In genomic region chr6:12353731-12354130, GRCh38 we compare ENCODE assay signal across 19 cellular contexts.
DNase-seq lines count a peak whose midpoint lies in the region; ATAC-seq and TF ChIP-seq lines count a peak whose summit lies in the region.
"Had no signal": no experiment of that assay in that cellular context is flagged by ENCODE, and none has a peak within 500 bp of the region (broad histone marks: within the 10 kb centered on the region; RNA-seq: fewer than 3 reads in every experiment).

No MANE protein-coding gene starts in this region.

- POLR2A ChIA-PET in RWPE1 (lab: Yijun Ruan, JAX; ENCODE audit: low non-redundant PET): no interaction called here

- H3K4me1 ChIP-seq in left lung: peaks cover 0 to 5% of the 10 kb centered on the region in 2 donors
- H3K4me1 ChIP-seq in thyroid gland: peaks cover 6 to 9% of the 10 kb centered on the region in 2 donors
- H3K4me1 ChIP-seq: tibial nerve had no signal

- H3K9me3 ChIP-seq in left lung (peaks cover 0 to 25% of the 10 kb centered on the region in 2 donors), thyroid gland (no peaks in the 10 kb centered on the region)
- H3K9me3 ChIP-seq: mucosa of descending colon had no signal

- CTCF ChIA-PET in RWPE1 (lab: Yijun Ruan, JAX): interaction anchor here (0.5 kb wide), 1 partner anchor 470 kb away, joined by 3 read pairs; no protein-coding TSS in a partner anchor

- no peaks in the 10 kb centered on the region for H3K36me3 ChIP-seq in left lung
- H3K36me3 ChIP-seq in thyroid gland: no peaks in the 10 kb centered on the region
- H3K36me3 ChIP-seq: Peyer's patch, tibial nerve had no signal

- intact Hi-C loops in left lung (cut with DNase I) (no loop called here), thyroid gland (cut with DNase I) (no loop called here)

- no peak for DNase-seq in RWPE1 (ENCODE audit: low spot score)
- peak; percentile 51 for DNase-seq in dermis blood vessel endothelial cell
- DNase-seq in left lung: no peak
- peak; percentile 44 to 64 for DNase-seq in thyroid gland
- no peak for DNase-seq in DMS53 (lab: John Stamatoyannopoulos, UW)
- no peak for DNase-seq in NCI-H2081 (lab: John Stamatoyannopoulos, UW)
- no peak for DNase-seq in hypothalamus (lab: John Stamatoyannopoulos, UW)
- DNase-seq: activated CD4-positive, alpha-beta T cell treated with anti-CD3 and anti-CD28 coated beads, Interleukin-2, amount 50 U/mL, for 48 hours; activated naive CD8-positive, alpha-beta T cell treated with anti-CD3 and anti-CD28 coated beads, Interleukin-2, amount 10 ng/mL, durations not matched to agents 7 days and 5 days; activated T-cell treated with anti-CD3 and anti-CD28 coated beads, Interleukin-2, amount 50 U/mL, for 72 hours; DMS79; mucosa of descending colon; NCI-H1092; nucleus accumbens; Peyer's patch had no signal

- H3K4me3 ChIP-seq in left lung (no peak overlapping the region), thyroid gland (replicated peaks in 1 of 3) (no peak overlapping the region)
- H3K4me3 ChIP-seq: K562, mucosa of descending colon, Peyer's patch, skin epidermis, tibial nerve had no signal

- peak overlapping the region; percentile 82 for H3K27ac ChIP-seq in RWPE1
- H3K27ac ChIP-seq in left lung: peak overlapping the region in 1 of 2 donors; percentile 29
- peak overlapping the region in 2 of 3 donors; percentile 8 to 23 for H3K27ac ChIP-seq in thyroid gland
- H3K27ac ChIP-seq: Peyer's patch, tibial nerve had no signal

- no peak for TF ChIP-seq POLR2A in thyroid gland (IDR thresholded peaks at IDR 0.05)

- peak; percentile 52 for ATAC-seq in left lung
- no peak for ATAC-seq in GM18517 (IDR thresholded peaks at IDR 0.05; ENCODE audit: unreplicated experiment)
- ATAC-seq: activated T-cell treated with anti-CD3 and anti-CD28 coated beads, Interleukin-2, amount 50 U/mL, for 72 hours; K562 had no signal

- 68% methylated on average over 3 of the region's 3 CpGs for WGBS in thyroid gland, 2 donors

- TF ChIP-seq CTCF in RWPE1 (conservative IDR thresholded peaks at IDR 0.05; ENCODE audit: low read depth) (no peak), left lung (IDR thresholded peaks at IDR 0.05) (no peak), thyroid gland (IDR thresholded peaks at IDR 0.05) (no peak)

- H3K27me3 ChIP-seq in left lung: no peaks in the 10 kb centered on the region
- no peaks in the 10 kb centered on the region for H3K27me3 ChIP-seq in thyroid gland
- H3K27me3 ChIP-seq: Peyer's patch, tibial nerve had no signal

Comparison
In these comparisons a context has a peak if more than half of its experiments do, and no peak if none do; other contexts are left out.
1. DNase-seq: peak in dermis blood vessel endothelial cell (single experiment) and thyroid gland (2 of 2); none in RWPE1 (single experiment), left lung (0 of 2), DMS53 (single experiment), NCI-H2081 (0 of 2) and hypothalamus (0 of 51).